8 cellular contexts compared by ENCODE assay signal in the genomic region with DNA sequence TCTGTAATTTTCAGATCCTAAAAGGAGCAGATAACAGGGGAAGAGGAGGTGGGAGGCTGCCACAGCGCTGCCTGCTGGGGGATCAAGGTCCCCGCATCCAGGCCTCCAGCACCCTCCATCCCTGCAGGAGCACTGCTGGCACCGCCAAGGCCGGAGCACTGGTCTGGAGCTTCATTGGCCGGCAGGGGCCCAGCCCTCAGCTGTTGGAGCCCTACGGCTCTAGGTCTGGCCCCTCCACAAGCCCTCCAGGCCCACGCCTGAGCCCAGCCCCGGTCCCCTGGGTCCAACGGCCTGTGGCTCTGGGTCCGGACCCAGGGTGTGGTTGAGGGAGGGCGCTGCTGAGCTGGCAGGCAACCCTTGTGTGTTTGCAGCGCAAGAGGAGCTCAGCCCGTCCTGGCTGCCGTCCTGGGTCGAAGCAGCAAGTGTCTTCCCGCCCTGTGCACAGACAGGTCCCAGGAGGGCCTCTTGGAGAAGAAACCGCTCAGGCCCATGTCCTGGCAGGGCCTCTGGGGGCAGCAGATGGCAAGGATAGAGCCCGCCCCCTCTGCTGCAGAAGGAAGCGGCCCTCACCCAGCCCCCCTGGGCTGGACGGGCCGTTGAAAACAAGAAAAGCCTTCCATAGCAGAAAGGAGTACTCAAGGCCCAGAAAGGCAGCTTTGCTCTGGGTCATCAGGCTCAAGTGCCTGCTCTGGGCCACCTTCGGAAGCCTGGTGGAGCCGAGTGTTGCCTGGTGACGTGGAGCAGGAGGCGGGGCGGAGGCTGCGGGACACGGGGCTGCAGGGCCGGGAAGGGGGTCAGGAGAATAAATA. TPM values are rescaled to one million over a fixed set of nuclear protein-coding genes. Genes with fewer than 3 reads are reported as not detected.
DNase-seq lines count a peak whose midpoint lies in the region; ATAC-seq and TF ChIP-seq lines count a peak whose summit lies in the region.

No MANE protein-coding gene starts in this region.

- H3K4me3 Mint-ChIP-seq in type B pancreatic cell, result peak overlapping the region; percentile 45
- H3K4me3 Mint-ChIP-seq in Calu3 (ENCODE audit: low read depth, unreplicated experiment), result no peak overlapping the region

- intact Hi-C loops in Calu3 (cut with micrococcal nuclease; ENCODE audit: unreplicated experiment), result no loop called here

- H3K9me3 Mint-ChIP-seq in type B pancreatic cell, result no peaks in the 10 kb centered on the region
- H3K9me3 Mint-ChIP-seq in Calu3 (ENCODE audit: low read depth, unreplicated experiment), result no peaks in the 10 kb centered on the region

- TF ChIP-seq CTCF in astrocyte of the cerebellum (IDR thresholded peaks at IDR 0.05; ENCODE audit: low read depth, low read length, missing control alignments) (peak; percentile 32), type B pancreatic cell (conservative IDR thresholded peaks at IDR 0.05) (peak; percentile 65), Calu3 (IDR thresholded peaks at IDR 0.05; ENCODE audit: unreplicated experiment) (no peak)

- H3K36me3 Mint-ChIP-seq in type B pancreatic cell (peaks cover under 1% of the 10 kb centered on the region), Calu3 (ENCODE audit: insufficient read depth, unreplicated experiment) (peaks cover 52% of the 10 kb centered on the region)

- DNase-seq in DMS79 treated with DMSO at 0.1 percent for 48 hours (lab: John Stamatoyannopoulos, UW) (peak; percentile 83), astrocyte of the cerebellum (ENCODE audit: low read depth) (no peak), left lobe of liver (ENCODE audit: low spot score) (no peak), type B pancreatic cell (ENCODE audit: extremely low spot score, unreplicated experiment) (no peak), inferior parietal cortex (ENCODE audit: extremely low spot score) (no peak), Calu3 (no peak), middle frontal gyrus (ENCODE audit: extremely low spot score, low spot score) (no peak)

- no TSS peak for BruUV-seq in Calu3 (replicated peaks; lab: Mats Ljungman, UMichigan)

- H3K27me3 Mint-ChIP-seq in type B pancreatic cell (no peaks in the 10 kb centered on the region), Calu3 (ENCODE audit: unreplicated experiment) (no peaks in the 10 kb centered on the region)

- H3K4me3 ChIP-seq in astrocyte of the cerebellum (ENCODE audit: low read depth, low read length), result no peak overlapping the region

- CTCF ChIA-PET in Calu3 (lab: Charles Lee), result interaction anchor here (0.6 kb wide), 1 partner anchor 209 kb away, joined by 5 read pairs; no protein-coding TSS in a partner anchor

- in situ Hi-C loops in astrocyte of the cerebellum (cut with HindIII; ENCODE audit: low sequenced_read_pairs), result no loop called here

- ATAC-seq in HG03521 (IDR thresholded peaks at IDR 0.05; ENCODE audit: unreplicated experiment), result peak; percentile 55
- peak; percentile 52 for ATAC-seq in left lobe of liver

- H3K4me1 Mint-ChIP-seq in type B pancreatic cell (ENCODE audit: unreplicated experiment) (peaks cover 13% of the 10 kb centered on the region), Calu3 (ENCODE audit: low read depth, unreplicated experiment) (no peaks in the 10 kb centered on the region)

- H3K27ac Mint-ChIP-seq in type B pancreatic cell (peak overlapping the region; percentile 55), Calu3 (ENCODE audit: unreplicated experiment) (no peak overlapping the region)

RNA-seq across cellular contexts. Expression of a gene that starts 35.7 kb away (rescaled TPM):
- total RNA-seq in left lobe of liver (6.4 TPM), type B pancreatic cell (ENCODE audit: low replicate concordance) (13.5 and 14.9 TPM in 2 replicates), Calu3 (2022) (40.0 and 45.8 TPM in 2 replicates)

RNA-seq across cellular contexts. Expression of a gene that starts 52.5 kb away (rescaled TPM):
- total RNA-seq in left lobe of liver, result 1,167 TPM
- 3,466 and 4,253 TPM in 2 replicates for total RNA-seq in type B pancreatic cell (ENCODE audit: low replicate concordance)
- total RNA-seq in Calu3 (2022), result 5,869 and 6,282 TPM in 2 replicates

RNA-seq across cellular contexts. Expression of a gene that starts 54.3 kb away (rescaled TPM):
- 35.4 TPM for total RNA-seq in left lobe of liver
- total RNA-seq in type B pancreatic cell (ENCODE audit: low replicate concordance), result 135 and 169 TPM in 2 replicates
- 213 and 218 TPM in 2 replicates for total RNA-seq in Calu3 (2022)
